Comparison of ENCODE assay signal across 8 cellular contexts in the genomic region with DNA sequence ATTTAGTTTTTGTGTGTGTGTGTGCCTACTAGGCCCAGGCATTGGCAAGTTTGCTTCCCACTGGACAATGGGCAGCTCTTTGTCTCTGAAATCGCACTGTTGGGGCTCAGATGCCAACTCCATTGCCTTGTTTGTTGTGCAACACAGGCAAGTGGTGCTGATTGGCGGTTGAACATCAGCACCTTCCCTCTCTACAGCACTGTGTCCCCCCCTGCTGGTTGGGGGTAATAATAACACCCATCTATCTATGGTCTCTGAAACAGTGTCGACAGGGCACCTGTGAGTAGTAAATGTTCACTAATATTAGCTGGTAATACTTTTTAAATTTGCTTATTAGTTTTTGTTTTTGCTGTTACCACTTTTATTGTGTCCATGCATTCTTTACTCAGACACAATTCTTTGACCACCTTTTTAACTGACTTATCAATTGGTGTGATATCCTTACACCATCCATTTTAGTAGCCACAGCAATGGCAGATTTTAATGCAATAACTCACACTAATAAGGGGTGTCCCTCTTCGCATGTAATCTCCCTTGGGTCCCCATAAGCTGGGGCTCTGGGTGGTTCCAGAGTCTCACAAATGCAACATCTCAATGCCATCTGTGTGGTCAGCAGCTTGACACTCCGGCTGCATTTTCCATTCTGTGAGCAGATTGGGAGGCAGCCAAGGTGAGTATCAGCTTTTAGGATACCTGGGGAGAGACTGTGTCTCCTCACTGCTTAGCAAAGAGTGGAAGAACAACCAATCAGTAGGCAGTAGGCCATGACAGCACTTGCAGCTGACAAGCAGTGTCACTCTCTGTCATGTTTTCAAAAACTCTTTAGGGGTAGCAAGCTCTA. TPM values are rescaled to one million over a fixed set of nuclear protein-coding genes. Genes with fewer than 3 reads are reported as not detected.
DNase-seq lines count a peak whose midpoint lies in the region; ATAC-seq and TF ChIP-seq lines count a peak whose summit lies in the region.

No MANE protein-coding gene starts in this region.

- intact Hi-C loops in left ventricle myocardium inferior (cut with micrococcal nuclease): no loop called here
- intact Hi-C loops in left ventricle myocardium superior (cut with micrococcal nuclease): no loop called here

- H3K27ac ChIP-seq in left ventricle myocardium inferior (replicated peaks): no peak overlapping the region

- H3K4me3 ChIP-seq in left ventricle myocardium inferior: no peak overlapping the region

- H3K27me3 ChIP-seq in left ventricle myocardium inferior (ENCODE audit: low read depth): peaks cover 32% of the 10 kb centered on the region

- no peak for ATAC-seq in left ventricle myocardium superior
- ATAC-seq in GM18520 (IDR thresholded peaks at IDR 0.05; ENCODE audit: unreplicated experiment): no peak

- no peak for DNase-seq in left ventricle myocardium inferior
- DNase-seq in left ventricle myocardium superior: no peak
- DNase-seq in NCI-H1105 treated with DMSO at 0.1 percent for 48 hours (lab: John Stamatoyannopoulos, UW): peak; percentile 21
- DNase-seq in activated naive CD4-positive, alpha-beta T cell treated with anti-CD3 and anti-CD28 coated beads, Interleukin-2, amount 50 U/mL, for 16 hours: peak; percentile 23
- DNase-seq in lung microvascular endothelial cell (ENCODE audit: low read depth in 2 of 2): peak; percentile 29 to 30
- DNase-seq in NCI-H2227 (lab: John Stamatoyannopoulos, UW; ENCODE audit: unreplicated experiment): no peak
- no peak for DNase-seq in NCI-H2081 (lab: John Stamatoyannopoulos, UW)

- H3K36me3 ChIP-seq in left ventricle myocardium inferior: no peaks in the 10 kb centered on the region

- no peaks in the 10 kb centered on the region for H3K4me1 ChIP-seq in left ventricle myocardium inferior

- peak; percentile 34 for TF ChIP-seq CTCF in left ventricle myocardium inferior (IDR thresholded peaks at IDR 0.05; ENCODE audit: borderline replicate concordance)

- no peaks in the 10 kb centered on the region for H3K9me3 ChIP-seq in left ventricle myocardium inferior (replicated peaks)

RNA-seq across cellular contexts. Expression of gene UQCRFS1, which starts 47.7 kb away (rescaled TPM):
- total RNA-seq in left ventricle myocardium inferior (161 TPM), left ventricle myocardium superior (169 TPM), lung microvascular endothelial cell (30.0 and 30.9 TPM in 2 replicates)

Comparison
In these comparisons a context has a peak if more than half of its experiments do, and no peak if none do; other contexts are left out.
1. DNase-seq: peak in NCI-H1105 treated with DMSO at 0.1 percent for 48 hours (single experiment), activated naive CD4-positive, alpha-beta T cell treated with anti-CD3 and anti-CD28 coated beads, Interleukin-2, amount 50 U/mL, for 16 hours (single experiment) and lung microvascular endothelial cell (2 of 2); none in left ventricle myocardium inferior (single experiment), left ventricle myocardium superior (single experiment), NCI-H2227 (single experiment) and NCI-H2081 (0 of 2).